Comparison of ENCODE assay signal across 29 cellular contexts in genomic region chr15:77135181-77135580, GRCh38.
"Had no signal": no experiment of that assay in that cellular context is flagged by ENCODE, and none has a peak within 500 bp of the region (broad histone marks: within the 10 kb centered on the region; RNA-seq: fewer than 3 reads in every experiment).

No MANE protein-coding gene starts in this region.

- H3K4me1 ChIP-seq: colonic mucosa, esophagus muscularis mucosa, esophagus squamous epithelium, foreskin keratinocyte, gastrocnemius medialis, gastroesophageal sphincter, heart left ventricle, heart right ventricle had no signal

- H3K27ac Mint-ChIP-seq: dendritic cell treated with granulocyte-macrophage colony-stimulating factor and Interleukin-4, amounts not matched to agents 40 ng/mL and 50 ng/mL, for 4 days; effector memory CD8-positive, alpha-beta T cell; endodermal cell had no signal

- H3K4me2 ChIP-seq: hepatocyte had no signal

- FAIRE-seq: endometrium, endothelial cell of umbilical vein, frontal cortex had no signal

- H3K9me3 ChIP-seq: colonic mucosa, gastrocnemius medialis had no signal

- ATAC-seq: effector memory CD8-positive, alpha-beta T cell; esophagus mucosa; foreskin keratinocyte; gastrocnemius medialis; gastroesophageal sphincter; heart left ventricle; heart right ventricle had no signal

- H3K4me3 ChIP-seq: colonic mucosa, coronary artery, dorsolateral prefrontal cortex, esophagus muscularis mucosa, esophagus squamous epithelium, gastrocnemius medialis, gastroesophageal sphincter, heart left ventricle, heart right ventricle, hepatocyte had no signal

- DNase-seq: colonic mucosa; cortex of kidney; dermis blood vessel endothelial cell; dorsolateral prefrontal cortex; effector CD4-positive, alpha-beta T cell; effector CD8-positive, alpha-beta T cell; effector memory CD4-positive, alpha-beta T cell; effector memory CD8-positive, alpha-beta T cell; endodermal cell; erythroblast; esophagus squamous epithelium; foreskin fibroblast; foreskin keratinocyte; foreskin melanocyte; gastrocnemius medialis; glutamatergic neuron; head of caudate nucleus; heart left ventricle; heart right ventricle had no signal

- H3K27me3 ChIP-seq: colonic mucosa, dorsolateral prefrontal cortex, esophagus muscularis mucosa, esophagus squamous epithelium, foreskin keratinocyte, gastrocnemius medialis, gastroesophageal sphincter, heart left ventricle, heart right ventricle, hepatocyte had no signal

- H3K79me2 ChIP-seq: hepatocyte had no signal

- H3K36me3 ChIP-seq: gastrocnemius medialis had no signal

- H3K27me3 Mint-ChIP-seq: dendritic cell treated with granulocyte-macrophage colony-stimulating factor and Interleukin-4, amounts not matched to agents 40 ng/mL and 50 ng/mL, for 4 days; effector memory CD8-positive, alpha-beta T cell had no signal

- H2AFZ ChIP-seq: hepatocyte had no signal

- H3K4me3 Mint-ChIP-seq: dendritic cell treated with granulocyte-macrophage colony-stimulating factor and Interleukin-4, amounts not matched to agents 40 ng/mL and 50 ng/mL, for 4 days; effector memory CD8-positive, alpha-beta T cell; endodermal cell had no signal

- H3K27ac ChIP-seq: colonic mucosa, coronary artery, dorsolateral prefrontal cortex, epithelial cell of prostate, esophagus muscularis mucosa, esophagus squamous epithelium, foreskin keratinocyte, gastrocnemius medialis, gastroesophageal sphincter, heart left ventricle, heart right ventricle, hepatocyte had no signal
